ENCODE assay signal across 9 cellular contexts in genomic region chr20:57709823-57710799, GRCh38.
DNase-seq lines count a peak whose midpoint lies in the region; ATAC-seq lines count a peak whose summit lies in the region.
"Had no signal": no experiment of that assay in that cellular context is flagged by ENCODE, and none has a peak within 500 bp of the region (broad histone marks: within the 10 kb centered on the region; RNA-seq: fewer than 3 reads in every experiment).

Gene PMEPA1, minus strand, starts transcription at chr20:57710015. Its CDS starts 433 bp downstream, at chr20:57709582.

- peak; percentile 79 for ATAC-seq in HG03108 (IDR thresholded peaks at IDR 0.05; ENCODE audit: unreplicated experiment)

- DNase-seq in NK-92 (lab: John Stamatoyannopoulos, UW; ENCODE audit: unreplicated experiment) (peak; percentile 46), NCI-H2227 (lab: John Stamatoyannopoulos, UW; ENCODE audit: unreplicated experiment) (peak; percentile 90), dedifferentiated amniotic fluid mesenchymal stem cell (ENCODE audit: extremely low spot score) (peak; percentile 92), left kidney (ENCODE audit: low read depth, low spot score) (peak; percentile 98)
- no peak for DNase-seq in NK-92 treated with Interleukin-12 subunit alpha and Interleukin-12 subunit beta, amount 100 ng/mL, for 24 hours (lab: John Stamatoyannopoulos, UW)
- peak; percentile 80 to 87 for DNase-seq in activated CD4-positive, alpha-beta T cell treated with anti-CD3 and anti-CD28 coated beads, Interleukin-2, amount 50 U/mL, for 24 hours (ENCODE audit: low read depth in 1 of 2, low spot score in 1 of 2)
- DNase-seq in stimulated activated CD4-positive, alpha-beta T cell treated with anti-CD3 and anti-CD28 coated beads, Interleukin-1b, Interleukin-23, amount 100 ng/mL, for 24 hours (ENCODE audit: low read depth in 4 of 4, low spot score in 1 of 4) = peak; percentile 80 to 89 (median 82)
- DNase-seq: DND-41 had no signal
